Comparison of ENCODE assay signal across 18 cellular contexts in genomic region chr9:134496413-134497282, GRCh38.
DNase-seq lines count a peak whose midpoint lies in the region; ATAC-seq and TF ChIP-seq lines count a peak whose summit lies in the region.
"Had no signal": no experiment of that assay in that cellular context is flagged by ENCODE, and none has a peak within 500 bp of the region (broad histone marks: within the 10 kb centered on the region; RNA-seq: fewer than 3 reads in every experiment).

No MANE protein-coding gene starts in this region.

- no peaks in the 10 kb centered on the region for H3K36me3 ChIP-seq in SJSA1
- no peaks in the 10 kb centered on the region for H3K36me3 ChIP-seq in spleen

- DNase-seq in GM04504 (ENCODE audit: low read depth) (peak; percentile 77), SJSA1 (ENCODE audit: low read depth in 1 of 2, low spot score in 2 of 2) (peak; percentile 67 to 75), fibroblast of pulmonary artery (ENCODE audit: low read depth) (peak; percentile 35), spleen (peak; percentile 59), SW480 (ENCODE audit: low spot score) (no peak), substantia nigra (lab: John Stamatoyannopoulos, UW) (no peak)
- DNase-seq: activated CD8-positive, alpha-beta T cell treated with anti-CD3 and anti-CD28 coated beads, Interleukin-2, amount 10 ng/mL, durations not matched to agents 7 days and 5 days; activated gamma-delta T cell; caudate nucleus; hypothalamus; NCI-H1105 treated with DMSO at 0.1 percent for 48 hours; NCI-H510A treated with DMSO at 0.1 percent for 48 hours; T-helper 9 cell; testis had no signal

- H3K27me3 ChIP-seq in SJSA1 (replicated peaks) (no peaks in the 10 kb centered on the region), spleen (replicated peaks in 1 of 7) (peaks cover 0 to 32% (median 9%) of the 10 kb centered on the region in 7 donors)
- H3K27me3 ChIP-seq: testis had no signal

- H3K9me3 ChIP-seq in SJSA1 (replicated peaks) (no peaks in the 10 kb centered on the region), spleen (no peaks in the 10 kb centered on the region)
- H3K9me3 ChIP-seq: testis had no signal

- H3K4me3 ChIP-seq in SJSA1 (no peak overlapping the region; the same call in 1 of the 2 replicates), fibroblast of pulmonary artery (replicated peaks; ENCODE audit: low read depth, low read length) (no peak overlapping the region), spleen (no peak overlapping the region)
- H3K4me3 ChIP-seq: skin epidermis, testis had no signal

- H3K27ac ChIP-seq in SJSA1 = peak overlapping the region; percentile 80
- H3K27ac ChIP-seq in spleen = no peak overlapping the region
- no peak overlapping the region for H3K27ac ChIP-seq in substantia nigra (ENCODE audit: low read depth, low read length, poor library complexity, severe bottlenecking)
- H3K27ac ChIP-seq: testis had no signal

- ATAC-seq in HG03565 (IDR thresholded peaks at IDR 0.05; ENCODE audit: unreplicated experiment) = no peak
- ATAC-seq in HG03108 (IDR thresholded peaks at IDR 0.05; ENCODE audit: unreplicated experiment) = no peak
- ATAC-seq: activated CD8-positive, alpha-beta T cell treated with anti-CD3 and anti-CD28 coated beads, Interleukin-2, amount 10 ng/mL, durations not matched to agents 7 days and 5 days; Panc1 had no signal

- TF ChIP-seq CTCF in fibroblast of pulmonary artery (IDR thresholded peaks at IDR 0.05; ENCODE audit: low read length, missing control alignments) (no peak), spleen (IDR thresholded peaks at IDR 0.05 in 8 of 11, conservative IDR thresholded peaks at IDR 0.05 in 3 of 11) (no peak)

- intact Hi-C loops in spleen (cut with DNase I; ENCODE audit: low total_unique reads) = no loop called here

- no peak for TF ChIP-seq POLR2A in spleen (IDR thresholded peaks at IDR 0.05)

- 86 to 93% (median 87%) methylated on average over 23 to 29 of the region's 29 CpGs for WGBS in spleen, 5 donors

- H3K4me1 ChIP-seq in SJSA1 (replicated peaks) = peaks cover 27% of the 10 kb centered on the region
- H3K4me1 ChIP-seq in spleen = peaks cover 0 to 9% (median 3%) of the 10 kb centered on the region in 6 donors
- H3K4me1 ChIP-seq: testis had no signal

Comparison
In these comparisons a context has a peak if more than half of its experiments do, and no peak if none do; other contexts are left out.
1. DNase-seq: peak in GM04504 (single experiment), SJSA1 (2 of 2), fibroblast of pulmonary artery (single experiment) and spleen (single experiment); none in SW480 (single experiment) and substantia nigra (0 of 49).